8 cellular contexts compared by ENCODE assay signal in genomic region chr7:114916261-114916892, GRCh38. TPM values are rescaled to one million over a fixed set of nuclear protein-coding genes. Genes with fewer than 3 reads are reported as not detected.
A peak's percentile ranks its signal among the peaks of the same experiment; 100 is the strongest.
DNase-seq lines count a peak whose midpoint lies in the region; ATAC-seq, FAIRE-seq and TF ChIP-seq lines count a peak whose summit lies in the region.

No MANE protein-coding gene starts in this region.

- no peak overlapping the region for H2BK5ac ChIP-seq in mesendoderm (ENCODE audit: low read length)

- DNase-seq in GM18507 (ENCODE audit: extremely low spot score, insufficient read length, low read depth) (no peak), mesendoderm (no peak), Ammon's horn (ENCODE audit: low spot score) (no peak), NCI-H226 (no peak), RWPE1 (ENCODE audit: low spot score) (no peak), NCI-H82 treated with DMSO at 0.1 percent for 48 hours (lab: John Stamatoyannopoulos, UW; ENCODE audit: unreplicated experiment) (no peak)

- H4K5ac ChIP-seq in mesendoderm (ENCODE audit: low read length) = no peak overlapping the region

- H3K27me3 ChIP-seq in mesendoderm (ENCODE audit: insufficient read depth, low read length, poor library complexity) = no peaks in the 10 kb centered on the region

- no peak overlapping the region for H2BK120ac ChIP-seq in mesendoderm (ENCODE audit: low read depth, low read length)

- WGBS in mesendoderm (ENCODE audit: extremely low coverage, insufficient coverage, low lambda C conversion rate) = no CpG with 5 or more reads among the region's 6 CpGs

- no peak overlapping the region for H3K4me2 ChIP-seq in mesendoderm (ENCODE audit: low read length)

- H3K56ac ChIP-seq in mesendoderm (ENCODE audit: low read length) = no peak overlapping the region

- no peak for TF ChIP-seq CTCF in RWPE1 (conservative IDR thresholded peaks at IDR 0.05; ENCODE audit: low read depth)

- H3K18ac ChIP-seq in mesendoderm (ENCODE audit: low read length) = no peak overlapping the region

- CTCF ChIA-PET in RWPE1 (lab: Yijun Ruan, JAX) = no interaction called here

- H3K23ac ChIP-seq in mesendoderm (ENCODE audit: low read length) = no peak overlapping the region

- no peaks in the 10 kb centered on the region for H3K79me2 ChIP-seq in mesendoderm (ENCODE audit: control insufficient read depth, insufficient read depth, low read length)

- POLR2A ChIA-PET in RWPE1 (lab: Yijun Ruan, JAX; ENCODE audit: low non-redundant PET) = no interaction called here

- H3K4me1 ChIP-seq in mesendoderm (ENCODE audit: control insufficient read depth, low read depth, low read length) = peaks cover 3% of the 10 kb centered on the region

- H2AK5ac ChIP-seq in mesendoderm (ENCODE audit: low read length) = no peak overlapping the region

- FAIRE-seq in GM18507 (lab: Jason Lieb, UNC) = peak; percentile 98

- no peak overlapping the region for H4K8ac ChIP-seq in mesendoderm (ENCODE audit: low read depth, low read length)

- H3K4me3 ChIP-seq in mesendoderm (ENCODE audit: low read length) = no peak overlapping the region

- H3K79me1 ChIP-seq in mesendoderm (ENCODE audit: low read length) = no peaks in the 10 kb centered on the region

- ATAC-seq in GM21447 (IDR thresholded peaks at IDR 0.05; ENCODE audit: unreplicated experiment) (peak; percentile 91), HG03457 (IDR thresholded peaks at IDR 0.05; ENCODE audit: unreplicated experiment) (peak; percentile 92)

- H2BK15ac ChIP-seq in mesendoderm (replicated peaks; ENCODE audit: low read depth) = peak overlapping the region; percentile 11

- H3K9ac ChIP-seq in mesendoderm (ENCODE audit: low read length) = no peak overlapping the region

- H3K27ac ChIP-seq in mesendoderm (ENCODE audit: low read depth, low read length) (no peak overlapping the region), RWPE1 (no peak overlapping the region)

- H3K4ac ChIP-seq in mesendoderm (ENCODE audit: low read depth, low read length) = no peak overlapping the region

- H3K36me3 ChIP-seq in mesendoderm (ENCODE audit: control insufficient read depth, insufficient read depth, low read length) = no peaks in the 10 kb centered on the region

RNA-seq across cellular contexts. Expression of gene MDFIC, which starts 5.5 kb away (rescaled TPM):
- polyA plus RNA-seq in mesendoderm (2013, experiment 1 of 2) = 15.2 TPM
- 15.7 TPM for polyA plus RNA-seq in mesendoderm (2013, experiment 2 of 2)
